Comparison of ENCODE assay signal across 29 cellular contexts in genomic region chr2:184923751-184924150, GRCh38.
"Had no signal": no experiment of that assay in that cellular context is flagged by ENCODE, and none has a peak within 500 bp of the region (broad histone marks: within the 10 kb centered on the region; RNA-seq: fewer than 3 reads in every experiment).

No MANE protein-coding gene starts in this region.

- DNase-seq: activated CD4-positive, alpha-beta memory T cell treated with anti-CD3 and anti-CD28 coated beads for 36 hours; activated CD4-positive, alpha-beta T cell treated with anti-CD3 and anti-CD28 coated beads, Interleukin-2, amount 10 ng/mL, durations not matched to agents 24 days and 14 days; activated CD4-positive, CD25-positive, alpha-beta regulatory T cell treated with anti-CD3 and anti-CD28 coated beads, Interleukin-2, amount 50 U/mL, for 72 hours; activated CD8-positive, alpha-beta memory T cell treated with anti-CD3 and anti-CD28 coated beads, Interleukin-2, amount 50 U/mL, for 4 hours; activated gamma-delta T cell; activated naive CD4-positive, alpha-beta T cell treated with anti-CD3 and anti-CD28 coated beads, Interleukin-2, amount 10 ng/mL, durations not matched to agents 7 days and 5 days; activated naive CD8-positive, alpha-beta T cell treated with anti-CD3 and anti-CD28 coated beads, Interleukin-2, amount 10 ng/mL, durations not matched to agents 7 days and 5 days; activated T-cell treated with anti-CD3 and anti-CD28 coated beads, Interleukin-2, amount 50 U/mL, for 1 hour; amniotic stem cell; central memory CD4-positive, alpha-beta T cell; glutamatergic neuron; islet precursor cell; left cardiac atrium; left ventricle myocardium superior; naive B cell; nephron progenitor cell; ovary; retina; sigmoid colon; small intestine; stimulated activated CD4-positive, alpha-beta T cell treated with anti-CD3 and anti-CD28 coated beads, Interleukin-4, amount 100 ng/mL, for 4 hours; stimulated activated naive B cell treated with anti-CD40 and anti-IgM and Interleukin-4, amounts not matched to agents 10 μg/mL and 1 μg/mL and 100 μg/mL, for 72 hours; stomach; T-helper 17 cell; T1000; tibial artery; upper lobe of right lung had no signal

- H3K27ac ChIP-seq: ovary, sigmoid colon, stomach, tibial artery, upper lobe of right lung had no signal

- H3K4me1 Mint-ChIP-seq: activated CD4-positive, alpha-beta T cell treated with anti-CD3 and anti-CD28 coated beads, Interleukin-2, amount 10 ng/mL, durations not matched to agents 24 days and 14 days; activated naive CD4-positive, alpha-beta T cell treated with anti-CD3 and anti-CD28 coated beads, Interleukin-2, amount 10 ng/mL, durations not matched to agents 7 days and 5 days; activated naive CD8-positive, alpha-beta T cell treated with anti-CD3 and anti-CD28 coated beads, Interleukin-2, amount 10 ng/mL, durations not matched to agents 7 days and 5 days; naive B cell; nephron progenitor cell; stimulated activated naive B cell treated with anti-CD40 and anti-IgM and Interleukin-4, amounts not matched to agents 10 μg/mL and 1 μg/mL and 100 μg/mL, for 72 hours; T-helper 17 cell had no signal

- H3K4me1 ChIP-seq: stomach, tibial artery, upper lobe of right lung had no signal

- H3K36me3 Mint-ChIP-seq: activated CD4-positive, alpha-beta memory T cell treated with anti-CD3 and anti-CD28 coated beads for 36 hours; activated naive CD4-positive, alpha-beta T cell treated with anti-CD3 and anti-CD28 coated beads, Interleukin-2, amount 10 ng/mL, durations not matched to agents 7 days and 5 days; activated naive CD8-positive, alpha-beta T cell treated with anti-CD3 and anti-CD28 coated beads, Interleukin-2, amount 10 ng/mL, durations not matched to agents 7 days and 5 days; stimulated activated naive B cell treated with anti-CD40 and anti-IgM and Interleukin-4, amounts not matched to agents 10 μg/mL and 1 μg/mL and 100 μg/mL, for 72 hours had no signal

- H3K27ac Mint-ChIP-seq: activated CD4-positive, alpha-beta memory T cell treated with anti-CD3 and anti-CD28 coated beads for 36 hours; activated CD4-positive, alpha-beta T cell treated with anti-CD3 and anti-CD28 coated beads, Interleukin-2, amount 10 ng/mL, durations not matched to agents 24 days and 14 days; activated naive CD4-positive, alpha-beta T cell treated with anti-CD3 and anti-CD28 coated beads, Interleukin-2, amount 10 ng/mL, durations not matched to agents 7 days and 5 days; activated naive CD8-positive, alpha-beta T cell treated with anti-CD3 and anti-CD28 coated beads, Interleukin-2, amount 10 ng/mL, durations not matched to agents 7 days and 5 days; activated T-helper 1 cell treated with anti-CD3 and anti-CD28 coated beads, Interleukin-12 subunit alpha, Interleukin-12 subunit beta, Interleukin-2, Interleukin-4 antibody, amounts not matched to agents 30 ng/mL and 10 ng/mL and 1 ng/mL, durations not matched to agents 14 hours and 24 hours and 36 hours; naive B cell; nephron progenitor cell; progenitor cell of endocrine pancreas; stimulated activated naive B cell treated with anti-CD40 and anti-IgM and Interleukin-4, amounts not matched to agents 10 μg/mL and 1 μg/mL and 100 μg/mL, for 72 hours; T-helper 17 cell had no signal

- H3K9me3 ChIP-seq: ovary, upper lobe of right lung had no signal

- H3K27me3 ChIP-seq: ovary, sigmoid colon, stomach, tibial artery, upper lobe of right lung had no signal

- H3K4me3 ChIP-seq: ovary, sigmoid colon, stomach, tibial artery, upper lobe of right lung had no signal

- H3K4me3 Mint-ChIP-seq: activated CD4-positive, alpha-beta memory T cell treated with anti-CD3 and anti-CD28 coated beads for 36 hours; activated CD4-positive, alpha-beta T cell treated with anti-CD3 and anti-CD28 coated beads, Interleukin-2, amount 10 ng/mL, durations not matched to agents 24 days and 14 days; activated naive CD4-positive, alpha-beta T cell treated with anti-CD3 and anti-CD28 coated beads, Interleukin-2, amount 10 ng/mL, durations not matched to agents 7 days and 5 days; activated naive CD8-positive, alpha-beta T cell treated with anti-CD3 and anti-CD28 coated beads, Interleukin-2, amount 10 ng/mL, durations not matched to agents 7 days and 5 days; activated T-helper 1 cell treated with anti-CD3 and anti-CD28 coated beads, Interleukin-12 subunit alpha, Interleukin-12 subunit beta, Interleukin-2, Interleukin-4 antibody, amounts not matched to agents 30 ng/mL and 10 ng/mL and 1 ng/mL, durations not matched to agents 14 hours and 24 hours and 36 hours; naive B cell; nephron progenitor cell; stimulated activated naive B cell treated with anti-CD40 and anti-IgM and Interleukin-4, amounts not matched to agents 10 μg/mL and 1 μg/mL and 100 μg/mL, for 72 hours; T-helper 17 cell had no signal

- H3K27me3 Mint-ChIP-seq: activated CD4-positive, alpha-beta memory T cell treated with anti-CD3 and anti-CD28 coated beads for 36 hours; activated CD4-positive, alpha-beta T cell treated with anti-CD3 and anti-CD28 coated beads, Interleukin-2, amount 10 ng/mL, durations not matched to agents 24 days and 14 days; activated naive CD4-positive, alpha-beta T cell treated with anti-CD3 and anti-CD28 coated beads, Interleukin-2, amount 10 ng/mL, durations not matched to agents 7 days and 5 days; activated naive CD8-positive, alpha-beta T cell treated with anti-CD3 and anti-CD28 coated beads, Interleukin-2, amount 10 ng/mL, durations not matched to agents 7 days and 5 days; naive B cell; progenitor cell of endocrine pancreas; stimulated activated naive B cell treated with anti-CD40 and anti-IgM and Interleukin-4, amounts not matched to agents 10 μg/mL and 1 μg/mL and 100 μg/mL, for 72 hours; T-helper 17 cell had no signal

- H3K36me3 ChIP-seq: ovary, sigmoid colon, stomach, tibial artery, upper lobe of right lung had no signal
